Comparison of ENCODE assay signal across 1 cellular context in genomic region chr7:32500922-32501341, GRCh38.
A peak's percentile ranks its signal among the peaks of the same experiment; 100 is the strongest.
TF ChIP-seq lines count a peak whose summit lies in the region.

No MANE protein-coding gene starts in this region.

TF ChIP-seq in K562, 482 proteins besides CTCF, POLR2A, EP300 and RAD21 (continued from another document):
- TF ChIP-seq EWSR1 (IDR thresholded peaks at IDR 0.05; ENCODE audit: borderline replicate concordance, low read depth, partially characterized antibody) (no peak), ZNF780A (CRISPR knock-in tag; IDR thresholded peaks at IDR 0.05) (no peak), SMARCA4 (IDR thresholded peaks at IDR 0.05) (peak; percentile 56), ZNF23 (CRISPR knock-in tag; IDR thresholded peaks at IDR 0.05) (no peak), JUN (IDR thresholded peaks at IDR 0.05; ENCODE audit: borderline replicate concordance, low read depth, low read length) (peak; percentile 70; the same call in 1 of the 2 replicates), JUN (CRISPR knock-in tag; IDR thresholded peaks at IDR 0.05; ENCODE audit: borderline replicate concordance) (no peak), FOSL1 (tag; conservative IDR thresholded peaks at IDR 0.05) (peak; percentile 90), DACH1 (IDR thresholded peaks at IDR 0.05; ENCODE audit: partially characterized antibody) (peak; percentile 56), SRF (CRISPR knock-in tag; IDR thresholded peaks at IDR 0.05) (peak; percentile 22 to 95; a peak in 3 of 4 replicates), ARID1B (IDR thresholded peaks at IDR 0.05) (peak; percentile 50; the same call in 1 of the 2 replicates), ATF3 (IDR thresholded peaks at IDR 0.05) (peak; percentile 82), ATF3 (CRISPR knock-in tag; conservative IDR thresholded peaks at IDR 0.05) (no peak), MEIS2 (IDR thresholded peaks at IDR 0.05; ENCODE audit: partially characterized antibody) (peak; percentile 83), ATF7 (IDR thresholded peaks at IDR 0.05) (no peak), ZNF830 (CRISPR knock-in tag; IDR thresholded peaks at IDR 0.05) (no peak), PHF8 (IDR thresholded peaks at IDR 0.05; ENCODE audit: borderline replicate concordance, low read length) (no peak), YY1 (IDR thresholded peaks at IDR 0.05; ENCODE audit: borderline replicate concordance in 1 of 3, control insufficient read depth in 1 of 3, extremely low read depth in 1 of 3, insufficient read depth in 3 of 3, insufficient read length in 1 of 3, insufficient replicate concordance in 2 of 3, low read depth in 1 of 3, low read length in 2 of 3) (peak in 1 of 3 experiments; percentile 24), ZNF277 (CRISPR knock-in tag; IDR thresholded peaks at IDR 0.05; ENCODE audit: borderline replicate concordance) (no peak), EHMT2 (IDR thresholded peaks at IDR 0.05) (peak; percentile 10; the same call in 1 of the 2 replicates), KDM2B (CRISPR knock-in tag; IDR thresholded peaks at IDR 0.05) (no peak), AFF4 (CRISPR knock-in tag; IDR thresholded peaks at IDR 0.05) (0 out of 2 replicates have a peak, but pooled peaks have one; percentile 29), DPF2 (IDR thresholded peaks at IDR 0.05) (peak; percentile 76), JUND (IDR thresholded peaks at IDR 0.05; ENCODE audit: borderline replicate concordance, low read depth, low read length) (peak; percentile 85), JUND (tag; IDR thresholded peaks at IDR 0.05; ENCODE audit: borderline replicate concordance, low read depth, low read length) (peak; percentile 76; the same call in 2 of the 3 replicates), HMG20A (CRISPR knock-in tag; conservative IDR thresholded peaks at IDR 0.05) (no peak), PKNOX1 (IDR thresholded peaks at IDR 0.05) (peak; percentile 56), PBX2 (CRISPR knock-in tag; IDR thresholded peaks at IDR 0.05; ENCODE audit: low read depth) (no peak), PBX2 (tag; conservative IDR thresholded peaks at IDR 0.05; ENCODE audit: low read depth) (peak; percentile 53; the same call in 1 of the 2 replicates), CEBPZ (IDR thresholded peaks at IDR 0.05; ENCODE audit: borderline replicate concordance, low read depth, low read length) (no peak), SMARCE1 (IDR thresholded peaks at IDR 0.05) (peak; percentile 43; the same call in 1 of the 2 replicates)
